1 cellular context compared by ENCODE assay signal in genomic region chr9:136007906-136008692, GRCh38.
TF ChIP-seq lines count a peak whose summit lies in the region.

No MANE protein-coding gene starts in this region.

TF ChIP-seq in HepG2, 621 proteins besides CTCF, POLR2A, EP300 and RAD21 (continued from another document and continues in another):
- TF ChIP-seq ZBTB34 (CRISPR knock-in tag; IDR thresholded peaks at IDR 0.05) (0 out of 2 replicates have a peak, but pooled peaks have one; percentile 32), ZNF503 (CRISPR knock-in tag; IDR thresholded peaks at IDR 0.05) (no peak), EZH2 (conservative IDR thresholded peaks at IDR 0.05; ENCODE audit: low read depth, low read length) (no peak), TBX2 (CRISPR knock-in tag; IDR thresholded peaks at IDR 0.05; ENCODE audit: borderline replicate concordance) (peak; percentile 59), MXD4 (CRISPR knock-in tag; IDR thresholded peaks at IDR 0.05) (no peak), ZNF839 (CRISPR knock-in tag; IDR thresholded peaks at IDR 0.05; ENCODE audit: borderline replicate concordance) (no peak), BRCA1 (CRISPR knock-in tag; IDR thresholded peaks at IDR 0.05) (no peak), ZNF329 (CRISPR knock-in tag; IDR thresholded peaks at IDR 0.05; ENCODE audit: low read depth) (no peak), ZNF772 (CRISPR knock-in tag; IDR thresholded peaks at IDR 0.05) (no peak), TGIF2 (CRISPR knock-in tag; IDR thresholded peaks at IDR 0.05) (no peak; the same call in 1 of the 2 replicates), SOX5 (CRISPR knock-in tag; IDR thresholded peaks at IDR 0.05; ENCODE audit: borderline replicate concordance) (peak; percentile 38; the same call in 1 of the 2 replicates), HNF4A (CRISPR knock-in tag; IDR thresholded peaks at IDR 0.05) (peak; percentile 91), ZNF354B (CRISPR knock-in tag; IDR thresholded peaks at IDR 0.05) (no peak), TEAD3 (CRISPR knock-in tag; optimal IDR thresholded peaks at IDR 0.05; ENCODE audit: borderline replicate concordance) (peak; percentile 1), KAT8 (CRISPR knock-in tag; IDR thresholded peaks at IDR 0.05) (peak; percentile 56; the same call in 1 of the 2 replicates), FOSL2 (CRISPR knock-in tag; IDR thresholded peaks at IDR 0.05) (peak; percentile 91), RXRA (CRISPR knock-in tag; IDR thresholded peaks at IDR 0.05) (peak; percentile 88), GPN1 (CRISPR knock-in tag; IDR thresholded peaks at IDR 0.05; ENCODE audit: borderline replicate concordance) (no peak), ZNF407 (CRISPR knock-in tag; IDR thresholded peaks at IDR 0.05; ENCODE audit: not compliant biosample characterization) (no peak), SOX13 (IDR thresholded peaks at IDR 0.05) (no peak), SOX13 (CRISPR knock-in tag; conservative IDR thresholded peaks at IDR 0.05 in 1 of 2, IDR thresholded peaks at IDR 0.05 in 1 of 2) (peak in 1 of 2 experiments; percentile 73; a peak in 2 of 4 replicates), EEA1 (CRISPR knock-in tag; IDR thresholded peaks at IDR 0.05; ENCODE audit: borderline replicate concordance) (no peak), SOX6 (IDR thresholded peaks at IDR 0.05) (no peak), SOX6 (CRISPR knock-in tag; IDR thresholded peaks at IDR 0.05) (peak; percentile 65), HBP1 (CRISPR knock-in tag; IDR thresholded peaks at IDR 0.05; ENCODE audit: low read depth) (no peak), IRF2 (CRISPR knock-in tag; IDR thresholded peaks at IDR 0.05) (peak; percentile 48; the same call in 1 of the 2 replicates), ISL2 (CRISPR knock-in tag; IDR thresholded peaks at IDR 0.05) (peak; percentile 19; the same call in 1 of the 2 replicates), ZIK1 (CRISPR knock-in tag; IDR thresholded peaks at IDR 0.05; ENCODE audit: borderline replicate concordance, low read depth) (no peak), ZFY (CRISPR knock-in tag; IDR thresholded peaks at IDR 0.05) (0 out of 2 replicates have a peak, but pooled peaks have one; percentile 33), SIN3A (IDR thresholded peaks at IDR 0.05; ENCODE audit: borderline replicate concordance, low read depth, low read length) (peak; percentile 54; the same call in 1 of the 2 replicates), TCF7L2 (IDR thresholded peaks at IDR 0.05; ENCODE audit: low read depth, low read length) (no peak), KLF11 (CRISPR knock-in tag; IDR thresholded peaks at IDR 0.05) (0 out of 2 replicates have a peak, but pooled peaks have one; percentile 25), ZNF501 (CRISPR knock-in tag; IDR thresholded peaks at IDR 0.05) (peak; percentile 56; the same call in 1 of the 2 replicates)
- TF ChIP-seq, protein P1, sequence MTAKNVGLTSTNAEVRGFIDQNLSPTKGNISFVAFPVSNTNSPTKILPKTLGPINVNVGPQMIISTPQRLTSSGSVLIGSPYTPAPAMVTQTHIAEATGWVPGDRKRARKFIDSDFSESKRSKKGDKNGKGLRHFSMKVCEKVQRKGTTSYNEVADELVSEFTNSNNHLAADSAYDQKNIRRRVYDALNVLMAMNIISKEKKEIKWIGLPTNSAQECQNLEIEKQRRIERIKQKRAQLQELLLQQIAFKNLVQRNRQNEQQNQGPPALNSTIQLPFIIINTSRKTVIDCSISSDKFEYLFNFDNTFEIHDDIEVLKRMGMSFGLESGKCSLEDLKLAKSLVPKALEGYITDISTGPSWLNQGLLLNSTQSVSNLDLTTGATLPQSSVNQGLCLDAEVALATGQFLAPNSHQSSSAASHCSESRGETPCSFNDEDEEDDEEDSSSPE (CRISPR knock-in tag; IDR thresholded peaks at IDR 0.05): peak; percentile 28; the same call in 1 of the 2 replicates
- TF ChIP-seq, protein P2, sequence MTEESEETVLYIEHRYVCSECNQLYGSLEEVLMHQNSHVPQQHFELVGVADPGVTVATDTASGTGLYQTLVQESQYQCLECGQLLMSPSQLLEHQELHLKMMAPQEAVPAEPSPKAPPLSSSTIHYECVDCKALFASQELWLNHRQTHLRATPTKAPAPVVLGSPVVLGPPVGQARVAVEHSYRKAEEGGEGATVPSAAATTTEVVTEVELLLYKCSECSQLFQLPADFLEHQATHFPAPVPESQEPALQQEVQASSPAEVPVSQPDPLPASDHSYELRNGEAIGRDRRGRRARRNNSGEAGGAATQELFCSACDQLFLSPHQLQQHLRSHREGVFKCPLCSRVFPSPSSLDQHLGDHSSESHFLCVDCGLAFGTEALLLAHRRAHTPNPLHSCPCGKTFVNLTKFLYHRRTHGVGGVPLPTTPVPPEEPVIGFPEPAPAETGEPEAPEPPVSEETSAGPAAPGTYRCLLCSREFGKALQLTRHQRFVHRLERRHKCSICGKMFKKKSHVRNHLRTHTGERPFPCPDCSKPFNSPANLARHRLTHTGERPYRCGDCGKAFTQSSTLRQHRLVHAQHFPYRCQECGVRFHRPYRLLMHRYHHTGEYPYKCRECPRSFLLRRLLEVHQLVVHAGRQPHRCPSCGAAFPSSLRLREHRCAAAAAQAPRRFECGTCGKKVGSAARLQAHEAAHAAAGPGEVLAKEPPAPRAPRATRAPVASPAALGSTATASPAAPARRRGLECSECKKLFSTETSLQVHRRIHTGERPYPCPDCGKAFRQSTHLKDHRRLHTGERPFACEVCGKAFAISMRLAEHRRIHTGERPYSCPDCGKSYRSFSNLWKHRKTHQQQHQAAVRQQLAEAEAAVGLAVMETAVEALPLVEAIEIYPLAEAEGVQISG (CRISPR knock-in tag; IDR thresholded peaks at IDR 0.05): peak; percentile 14; the same call in 1 of the 2 replicates
- TF ChIP-seq, protein P3, sequence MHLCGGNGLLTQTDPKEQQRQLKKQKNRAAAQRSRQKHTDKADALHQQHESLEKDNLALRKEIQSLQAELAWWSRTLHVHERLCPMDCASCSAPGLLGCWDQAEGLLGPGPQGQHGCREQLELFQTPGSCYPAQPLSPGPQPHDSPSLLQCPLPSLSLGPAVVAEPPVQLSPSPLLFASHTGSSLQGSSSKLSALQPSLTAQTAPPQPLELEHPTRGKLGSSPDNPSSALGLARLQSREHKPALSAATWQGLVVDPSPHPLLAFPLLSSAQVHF (CRISPR knock-in tag; IDR thresholded peaks at IDR 0.05): no peak
- TF ChIP-seq, protein P4, sequence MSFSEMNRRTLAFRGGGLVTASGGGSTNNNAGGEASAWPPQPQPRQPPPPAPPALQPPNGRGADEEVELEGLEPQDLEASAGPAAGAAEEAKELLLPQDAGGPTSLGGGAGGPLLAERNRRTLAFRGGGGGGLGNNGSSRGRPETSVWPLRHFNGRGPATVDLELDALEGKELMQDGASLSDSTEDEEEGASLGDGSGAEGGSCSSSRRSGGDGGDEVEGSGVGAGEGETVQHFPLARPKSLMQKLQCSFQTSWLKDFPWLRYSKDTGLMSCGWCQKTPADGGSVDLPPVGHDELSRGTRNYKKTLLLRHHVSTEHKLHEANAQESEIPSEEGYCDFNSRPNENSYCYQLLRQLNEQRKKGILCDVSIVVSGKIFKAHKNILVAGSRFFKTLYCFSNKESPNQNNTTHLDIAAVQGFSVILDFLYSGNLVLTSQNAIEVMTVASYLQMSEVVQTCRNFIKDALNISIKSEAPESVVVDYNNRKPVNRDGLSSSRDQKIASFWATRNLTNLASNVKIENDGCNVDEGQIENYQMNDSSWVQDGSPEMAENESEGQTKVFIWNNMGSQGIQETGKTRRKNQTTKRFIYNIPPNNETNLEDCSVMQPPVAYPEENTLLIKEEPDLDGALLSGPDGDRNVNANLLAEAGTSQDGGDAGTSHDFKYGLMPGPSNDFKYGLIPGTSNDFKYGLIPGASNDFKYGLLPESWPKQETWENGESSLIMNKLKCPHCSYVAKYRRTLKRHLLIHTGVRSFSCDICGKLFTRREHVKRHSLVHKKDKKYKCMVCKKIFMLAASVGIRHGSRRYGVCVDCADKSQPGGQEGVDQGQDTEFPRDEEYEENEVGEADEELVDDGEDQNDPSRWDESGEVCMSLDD (CRISPR knock-in tag; IDR thresholded peaks at IDR 0.05; ENCODE audit: borderline replicate concordance): no peak; the same call in 1 of the 2 replicates
- TF ChIP-seq, protein P5, sequence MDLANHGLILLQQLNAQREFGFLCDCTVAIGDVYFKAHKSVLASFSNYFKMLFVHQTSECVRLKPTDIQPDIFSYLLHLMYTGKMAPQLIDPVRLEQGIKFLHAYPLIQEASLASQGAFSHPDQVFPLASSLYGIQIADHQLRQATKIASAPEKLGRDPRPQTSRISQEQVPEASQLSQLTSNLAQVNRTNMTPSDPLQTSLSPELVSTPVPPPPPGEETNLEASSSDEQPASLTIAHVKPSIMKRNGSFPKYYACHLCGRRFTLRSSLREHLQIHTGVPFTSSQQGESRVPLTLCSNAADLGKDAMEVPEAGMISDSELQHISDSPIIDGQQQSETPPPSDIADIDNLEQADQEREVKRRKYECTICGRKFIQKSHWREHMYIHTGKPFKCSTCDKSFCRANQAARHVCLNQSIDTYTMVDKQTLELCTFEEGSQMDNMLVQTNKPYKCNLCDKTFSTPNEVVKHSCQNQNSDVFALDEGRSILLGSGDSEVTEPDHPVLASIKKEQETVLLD (CRISPR knock-in tag; IDR thresholded peaks at IDR 0.05; ENCODE audit: low read depth): no peak
